ENCODE assay signal across 2 cellular contexts in the genomic region with DNA sequence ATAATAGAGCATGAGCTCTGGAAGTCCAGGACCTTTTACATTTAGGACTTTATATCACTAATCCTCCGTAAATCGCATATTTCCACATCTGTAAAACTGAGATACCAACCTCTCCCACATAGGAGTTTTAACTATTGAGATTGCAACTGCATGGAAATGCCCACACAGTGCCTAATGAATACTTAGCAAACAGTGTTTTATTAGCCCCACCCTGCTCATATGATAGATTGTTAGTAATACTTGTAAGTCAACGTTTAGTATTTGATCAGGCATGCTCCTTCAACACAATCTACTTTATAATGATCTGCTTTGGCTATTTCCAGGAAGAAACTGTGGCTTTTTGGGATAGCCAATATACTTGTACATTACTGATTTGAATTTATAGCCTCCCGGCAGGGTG.
TF ChIP-seq lines count a peak whose summit lies in the region.

No MANE protein-coding gene starts in this region.

TF ChIP-seq in GM12878, 131 proteins besides CTCF, POLR2A, EP300 and RAD21:
- TF ChIP-seq NFYA (IDR thresholded peaks at IDR 0.05; ENCODE audit: borderline replicate concordance, low read depth, low read length) (no peak), ZNF24 (IDR thresholded peaks at IDR 0.05) (no peak), RB1 (IDR thresholded peaks at IDR 0.05; ENCODE audit: borderline replicate concordance) (no peak), WRNIP1 (IDR thresholded peaks at IDR 0.05; ENCODE audit: borderline replicate concordance, low read depth, low read length) (no peak), IRF4 (IDR thresholded peaks at IDR 0.05; ENCODE audit: low read depth, low read length) (no peak), CHD4 (IDR thresholded peaks at IDR 0.05) (no peak), JUND (IDR thresholded peaks at IDR 0.05; ENCODE audit: low read depth, low read length) (no peak), CEBPB (IDR thresholded peaks at IDR 0.05; ENCODE audit: borderline replicate concordance in 1 of 2, low read depth in 2 of 2, low read length in 2 of 2) (no peak), POLR2AphosphoS2 (IDR thresholded peaks at IDR 0.05; ENCODE audit: low read depth, low read length) (no peak)
- TF ChIP-seq, protein P1, sequence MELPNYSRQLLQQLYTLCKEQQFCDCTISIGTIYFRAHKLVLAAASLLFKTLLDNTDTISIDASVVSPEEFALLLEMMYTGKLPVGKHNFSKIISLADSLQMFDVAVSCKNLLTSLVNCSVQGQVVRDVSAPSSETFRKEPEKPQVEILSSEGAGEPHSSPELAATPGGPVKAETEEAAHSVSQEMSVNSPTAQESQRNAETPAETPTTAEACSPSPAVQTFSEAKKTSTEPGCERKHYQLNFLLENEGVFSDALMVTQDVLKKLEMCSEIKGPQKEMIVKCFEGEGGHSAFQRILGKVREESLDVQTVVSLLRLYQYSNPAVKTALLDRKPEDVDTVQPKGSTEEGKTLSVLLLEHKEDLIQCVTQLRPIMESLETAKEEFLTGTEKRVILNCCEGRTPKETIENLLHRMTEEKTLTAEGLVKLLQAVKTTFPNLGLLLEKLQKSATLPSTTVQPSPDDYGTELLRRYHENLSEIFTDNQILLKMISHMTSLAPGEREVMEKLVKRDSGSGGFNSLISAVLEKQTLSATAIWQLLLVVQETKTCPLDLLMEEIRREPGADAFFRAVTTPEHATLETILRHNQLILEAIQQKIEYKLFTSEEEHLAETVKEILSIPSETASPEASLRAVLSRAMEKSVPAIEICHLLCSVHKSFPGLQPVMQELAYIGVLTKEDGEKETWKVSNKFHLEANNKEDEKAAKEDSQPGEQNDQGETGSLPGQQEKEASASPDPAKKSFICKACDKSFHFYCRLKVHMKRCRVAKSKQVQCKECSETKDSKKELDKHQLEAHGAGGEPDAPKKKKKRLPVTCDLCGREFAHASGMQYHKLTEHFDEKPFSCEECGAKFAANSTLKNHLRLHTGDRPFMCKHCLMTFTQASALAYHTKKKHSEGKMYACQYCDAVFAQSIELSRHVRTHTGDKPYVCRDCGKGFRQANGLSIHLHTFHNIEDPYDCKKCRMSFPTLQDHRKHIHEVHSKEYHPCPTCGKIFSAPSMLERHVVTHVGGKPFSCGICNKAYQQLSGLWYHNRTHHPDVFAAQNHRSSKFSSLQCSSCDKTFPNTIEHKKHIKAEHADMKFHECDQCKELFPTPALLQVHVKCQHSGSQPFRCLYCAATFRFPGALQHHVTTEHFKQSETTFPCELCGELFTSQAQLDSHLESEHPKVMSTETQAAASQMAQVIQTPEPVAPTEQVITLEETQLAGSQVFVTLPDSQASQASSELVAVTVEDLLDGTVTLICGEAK (IDR thresholded peaks at IDR 0.05; ENCODE audit: borderline replicate concordance): no peak
- TF ChIP-seq, protein P2, sequence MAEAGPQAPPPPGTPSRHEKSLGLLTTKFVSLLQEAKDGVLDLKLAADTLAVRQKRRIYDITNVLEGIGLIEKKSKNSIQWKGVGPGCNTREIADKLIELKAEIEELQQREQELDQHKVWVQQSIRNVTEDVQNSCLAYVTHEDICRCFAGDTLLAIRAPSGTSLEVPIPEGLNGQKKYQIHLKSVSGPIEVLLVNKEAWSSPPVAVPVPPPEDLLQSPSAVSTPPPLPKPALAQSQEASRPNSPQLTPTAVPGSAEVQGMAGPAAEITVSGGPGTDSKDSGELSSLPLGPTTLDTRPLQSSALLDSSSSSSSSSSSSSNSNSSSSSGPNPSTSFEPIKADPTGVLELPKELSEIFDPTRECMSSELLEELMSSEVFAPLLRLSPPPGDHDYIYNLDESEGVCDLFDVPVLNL (IDR thresholded peaks at IDR 0.05; ENCODE audit: low read depth, low read length): no peak
- TF ChIP-seq, protein P3, sequence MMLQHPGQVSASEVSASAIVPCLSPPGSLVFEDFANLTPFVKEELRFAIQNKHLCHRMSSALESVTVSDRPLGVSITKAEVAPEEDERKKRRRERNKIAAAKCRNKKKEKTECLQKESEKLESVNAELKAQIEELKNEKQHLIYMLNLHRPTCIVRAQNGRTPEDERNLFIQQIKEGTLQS (IDR thresholded peaks at IDR 0.05; ENCODE audit: borderline replicate concordance, extremely low read depth, low read depth, low read length): no peak

TF ChIP-seq in HepG2, 621 proteins besides CTCF, POLR2A, EP300 and RAD21:
- TF ChIP-seq, protein P4, sequence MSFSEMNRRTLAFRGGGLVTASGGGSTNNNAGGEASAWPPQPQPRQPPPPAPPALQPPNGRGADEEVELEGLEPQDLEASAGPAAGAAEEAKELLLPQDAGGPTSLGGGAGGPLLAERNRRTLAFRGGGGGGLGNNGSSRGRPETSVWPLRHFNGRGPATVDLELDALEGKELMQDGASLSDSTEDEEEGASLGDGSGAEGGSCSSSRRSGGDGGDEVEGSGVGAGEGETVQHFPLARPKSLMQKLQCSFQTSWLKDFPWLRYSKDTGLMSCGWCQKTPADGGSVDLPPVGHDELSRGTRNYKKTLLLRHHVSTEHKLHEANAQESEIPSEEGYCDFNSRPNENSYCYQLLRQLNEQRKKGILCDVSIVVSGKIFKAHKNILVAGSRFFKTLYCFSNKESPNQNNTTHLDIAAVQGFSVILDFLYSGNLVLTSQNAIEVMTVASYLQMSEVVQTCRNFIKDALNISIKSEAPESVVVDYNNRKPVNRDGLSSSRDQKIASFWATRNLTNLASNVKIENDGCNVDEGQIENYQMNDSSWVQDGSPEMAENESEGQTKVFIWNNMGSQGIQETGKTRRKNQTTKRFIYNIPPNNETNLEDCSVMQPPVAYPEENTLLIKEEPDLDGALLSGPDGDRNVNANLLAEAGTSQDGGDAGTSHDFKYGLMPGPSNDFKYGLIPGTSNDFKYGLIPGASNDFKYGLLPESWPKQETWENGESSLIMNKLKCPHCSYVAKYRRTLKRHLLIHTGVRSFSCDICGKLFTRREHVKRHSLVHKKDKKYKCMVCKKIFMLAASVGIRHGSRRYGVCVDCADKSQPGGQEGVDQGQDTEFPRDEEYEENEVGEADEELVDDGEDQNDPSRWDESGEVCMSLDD (CRISPR knock-in tag; IDR thresholded peaks at IDR 0.05; ENCODE audit: borderline replicate concordance): no peak
- TF ChIP-seq ZNF225 (CRISPR knock-in tag; IDR thresholded peaks at IDR 0.05): no peak
- TF ChIP-seq, protein P5, sequence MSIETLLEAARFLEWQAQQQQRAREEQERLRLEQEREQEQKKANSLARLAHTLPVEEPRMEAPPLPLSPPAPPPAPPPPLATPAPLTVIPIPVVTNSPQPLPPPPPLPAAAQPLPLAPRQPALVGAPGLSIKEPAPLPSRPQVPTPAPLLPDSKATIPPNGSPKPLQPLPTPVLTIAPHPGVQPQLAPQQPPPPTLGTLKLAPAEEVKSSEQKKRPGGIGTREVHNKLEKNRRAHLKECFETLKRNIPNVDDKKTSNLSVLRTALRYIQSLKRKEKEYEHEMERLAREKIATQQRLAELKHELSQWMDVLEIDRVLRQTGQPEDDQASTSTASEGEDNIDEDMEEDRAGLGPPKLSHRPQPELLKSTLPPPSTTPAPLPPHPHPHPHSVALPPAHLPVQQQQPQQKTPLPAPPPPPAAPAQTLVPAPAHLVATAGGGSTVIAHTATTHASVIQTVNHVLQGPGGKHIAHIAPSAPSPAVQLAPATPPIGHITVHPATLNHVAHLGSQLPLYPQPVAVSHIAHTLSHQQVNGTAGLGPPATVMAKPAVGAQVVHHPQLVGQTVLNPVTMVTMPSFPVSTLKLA (IDR thresholded peaks at IDR 0.05): no peak
- TF ChIP-seq STAT5B (CRISPR knock-in tag; IDR thresholded peaks at IDR 0.05): no peak
- TF ChIP-seq ZNF30 (CRISPR knock-in tag; IDR thresholded peaks at IDR 0.05): no peak
- no peak for TF ChIP-seq ZFP36 (IDR thresholded peaks at IDR 0.05; ENCODE audit: borderline replicate concordance, low read depth, low read length, partially characterized antibody)
- TF ChIP-seq KDM5A (IDR thresholded peaks at IDR 0.05; ENCODE audit: borderline replicate concordance, low read length): no peak
- TF ChIP-seq ZNF768 (CRISPR knock-in tag; IDR thresholded peaks at IDR 0.05): no peak
- TF ChIP-seq MTA3 (CRISPR knock-in tag; IDR thresholded peaks at IDR 0.05): no peak
- TF ChIP-seq, protein P6, sequence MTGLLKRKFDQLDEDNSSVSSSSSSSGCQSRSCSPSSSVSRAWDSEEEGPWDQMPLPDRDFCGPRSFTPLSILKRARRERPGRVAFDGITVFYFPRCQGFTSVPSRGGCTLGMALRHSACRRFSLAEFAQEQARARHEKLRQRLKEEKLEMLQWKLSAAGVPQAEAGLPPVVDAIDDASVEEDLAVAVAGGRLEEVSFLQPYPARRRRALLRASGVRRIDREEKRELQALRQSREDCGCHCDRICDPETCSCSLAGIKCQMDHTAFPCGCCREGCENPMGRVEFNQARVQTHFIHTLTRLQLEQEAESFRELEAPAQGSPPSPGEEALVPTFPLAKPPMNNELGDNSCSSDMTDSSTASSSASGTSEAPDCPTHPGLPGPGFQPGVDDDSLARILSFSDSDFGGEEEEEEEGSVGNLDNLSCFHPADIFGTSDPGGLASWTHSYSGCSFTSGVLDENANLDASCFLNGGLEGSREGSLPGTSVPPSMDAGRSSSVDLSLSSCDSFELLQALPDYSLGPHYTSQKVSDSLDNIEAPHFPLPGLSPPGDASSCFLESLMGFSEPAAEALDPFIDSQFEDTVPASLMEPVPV (CRISPR knock-in tag; IDR thresholded peaks at IDR 0.05): no peak
- TF ChIP-seq MEIS1 (CRISPR knock-in tag; IDR thresholded peaks at IDR 0.05; ENCODE audit: borderline replicate concordance): no peak
- no peak for TF ChIP-seq ZZZ3 (CRISPR knock-in tag; IDR thresholded peaks at IDR 0.05; ENCODE audit: borderline replicate concordance)
- TF ChIP-seq, protein P7, sequence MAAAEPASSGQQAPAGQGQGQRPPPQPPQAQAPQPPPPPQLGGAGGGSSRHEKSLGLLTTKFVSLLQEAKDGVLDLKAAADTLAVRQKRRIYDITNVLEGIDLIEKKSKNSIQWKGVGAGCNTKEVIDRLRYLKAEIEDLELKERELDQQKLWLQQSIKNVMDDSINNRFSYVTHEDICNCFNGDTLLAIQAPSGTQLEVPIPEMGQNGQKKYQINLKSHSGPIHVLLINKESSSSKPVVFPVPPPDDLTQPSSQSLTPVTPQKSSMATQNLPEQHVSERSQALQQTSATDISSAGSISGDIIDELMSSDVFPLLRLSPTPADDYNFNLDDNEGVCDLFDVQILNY (CRISPR knock-in tag; conservative IDR thresholded peaks at IDR 0.05): no peak
- TF ChIP-seq, protein P8, sequence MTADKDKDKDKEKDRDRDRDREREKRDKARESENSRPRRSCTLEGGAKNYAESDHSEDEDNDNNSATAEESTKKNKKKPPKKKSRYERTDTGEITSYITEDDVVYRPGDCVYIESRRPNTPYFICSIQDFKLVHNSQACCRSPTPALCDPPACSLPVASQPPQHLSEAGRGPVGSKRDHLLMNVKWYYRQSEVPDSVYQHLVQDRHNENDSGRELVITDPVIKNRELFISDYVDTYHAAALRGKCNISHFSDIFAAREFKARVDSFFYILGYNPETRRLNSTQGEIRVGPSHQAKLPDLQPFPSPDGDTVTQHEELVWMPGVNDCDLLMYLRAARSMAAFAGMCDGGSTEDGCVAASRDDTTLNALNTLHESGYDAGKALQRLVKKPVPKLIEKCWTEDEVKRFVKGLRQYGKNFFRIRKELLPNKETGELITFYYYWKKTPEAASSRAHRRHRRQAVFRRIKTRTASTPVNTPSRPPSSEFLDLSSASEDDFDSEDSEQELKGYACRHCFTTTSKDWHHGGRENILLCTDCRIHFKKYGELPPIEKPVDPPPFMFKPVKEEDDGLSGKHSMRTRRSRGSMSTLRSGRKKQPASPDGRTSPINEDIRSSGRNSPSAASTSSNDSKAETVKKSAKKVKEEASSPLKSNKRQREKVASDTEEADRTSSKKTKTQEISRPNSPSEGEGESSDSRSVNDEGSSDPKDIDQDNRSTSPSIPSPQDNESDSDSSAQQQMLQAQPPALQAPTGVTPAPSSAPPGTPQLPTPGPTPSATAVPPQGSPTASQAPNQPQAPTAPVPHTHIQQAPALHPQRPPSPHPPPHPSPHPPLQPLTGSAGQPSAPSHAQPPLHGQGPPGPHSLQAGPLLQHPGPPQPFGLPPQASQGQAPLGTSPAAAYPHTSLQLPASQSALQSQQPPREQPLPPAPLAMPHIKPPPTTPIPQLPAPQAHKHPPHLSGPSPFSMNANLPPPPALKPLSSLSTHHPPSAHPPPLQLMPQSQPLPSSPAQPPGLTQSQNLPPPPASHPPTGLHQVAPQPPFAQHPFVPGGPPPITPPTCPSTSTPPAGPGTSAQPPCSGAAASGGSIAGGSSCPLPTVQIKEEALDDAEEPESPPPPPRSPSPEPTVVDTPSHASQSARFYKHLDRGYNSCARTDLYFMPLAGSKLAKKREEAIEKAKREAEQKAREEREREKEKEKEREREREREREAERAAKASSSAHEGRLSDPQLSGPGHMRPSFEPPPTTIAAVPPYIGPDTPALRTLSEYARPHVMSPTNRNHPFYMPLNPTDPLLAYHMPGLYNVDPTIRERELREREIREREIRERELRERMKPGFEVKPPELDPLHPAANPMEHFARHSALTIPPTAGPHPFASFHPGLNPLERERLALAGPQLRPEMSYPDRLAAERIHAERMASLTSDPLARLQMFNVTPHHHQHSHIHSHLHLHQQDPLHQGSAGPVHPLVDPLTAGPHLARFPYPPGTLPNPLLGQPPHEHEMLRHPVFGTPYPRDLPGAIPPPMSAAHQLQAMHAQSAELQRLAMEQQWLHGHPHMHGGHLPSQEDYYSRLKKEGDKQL (CRISPR knock-in tag; IDR thresholded peaks at IDR 0.05; ENCODE audit: low read depth): no peak
- no peak for TF ChIP-seq ZNF432 (CRISPR knock-in tag; IDR thresholded peaks at IDR 0.05; ENCODE audit: borderline replicate concordance)
- TF ChIP-seq, protein P9, sequence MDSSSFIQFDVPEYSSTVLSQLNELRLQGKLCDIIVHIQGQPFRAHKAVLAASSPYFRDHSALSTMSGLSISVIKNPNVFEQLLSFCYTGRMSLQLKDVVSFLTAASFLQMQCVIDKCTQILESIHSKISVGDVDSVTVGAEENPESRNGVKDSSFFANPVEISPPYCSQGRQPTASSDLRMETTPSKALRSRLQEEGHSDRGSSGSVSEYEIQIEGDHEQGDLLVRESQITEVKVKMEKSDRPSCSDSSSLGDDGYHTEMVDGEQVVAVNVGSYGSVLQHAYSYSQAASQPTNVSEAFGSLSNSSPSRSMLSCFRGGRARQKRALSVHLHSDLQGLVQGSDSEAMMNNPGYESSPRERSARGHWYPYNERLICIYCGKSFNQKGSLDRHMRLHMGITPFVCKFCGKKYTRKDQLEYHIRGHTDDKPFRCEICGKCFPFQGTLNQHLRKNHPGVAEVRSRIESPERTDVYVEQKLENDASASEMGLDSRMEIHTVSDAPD (CRISPR knock-in tag; IDR thresholded peaks at IDR 0.05): no peak
- no peak for TF ChIP-seq ZNF383 (CRISPR knock-in tag; IDR thresholded peaks at IDR 0.05; ENCODE audit: borderline replicate concordance)
- no peak for TF ChIP-seq ZNF260 (CRISPR knock-in tag; IDR thresholded peaks at IDR 0.05; ENCODE audit: borderline replicate concordance, low read depth)
- no peak for TF ChIP-seq ADNP (CRISPR knock-in tag; IDR thresholded peaks at IDR 0.05)
- TF ChIP-seq DMAP1 (CRISPR knock-in tag; IDR thresholded peaks at IDR 0.05): no peak
TF ChIP-seq in HepG2: peak in this region for 0.
